1 cellular context compared by ENCODE assay signal in the genomic region with DNA sequence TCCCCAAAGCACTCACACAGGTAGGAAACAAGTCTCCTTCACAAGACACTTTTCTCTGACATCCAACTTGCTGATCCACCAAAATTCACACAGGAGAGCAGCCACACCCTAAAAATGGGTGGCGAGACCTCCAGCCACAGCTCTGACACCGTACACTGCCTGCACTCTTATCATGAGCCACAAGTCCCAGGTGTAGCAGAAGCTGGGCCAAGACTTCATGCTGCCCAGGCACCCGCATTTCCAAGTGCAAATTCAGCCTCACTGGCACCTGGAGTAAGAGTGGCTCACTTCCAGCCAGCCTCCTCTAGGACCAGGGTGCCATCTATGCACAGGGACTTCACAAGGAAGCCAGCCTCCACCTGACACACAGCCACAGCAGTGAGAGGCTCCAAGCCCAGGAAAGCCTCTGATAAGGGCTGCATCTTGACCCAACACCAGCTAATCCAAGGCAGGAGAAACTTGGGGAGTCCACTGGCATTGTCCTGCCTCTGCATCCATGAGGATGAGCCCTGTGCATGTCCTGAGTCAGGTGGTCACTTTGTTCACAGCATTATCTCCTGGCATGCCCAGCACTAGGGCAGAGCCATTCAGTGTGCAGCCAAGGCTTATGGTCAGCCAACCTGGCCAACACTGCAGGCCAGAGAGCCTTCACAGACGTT.
TF ChIP-seq lines count a peak whose summit lies in the region.

No MANE protein-coding gene starts in this region.

TF ChIP-seq in WTC11, 78 proteins besides CTCF, POLR2A, EP300 and RAD21 (continued from another document):
- no peak for TF ChIP-seq GTF2I (CRISPR knock-in tag; conservative IDR thresholded peaks at IDR 0.05)
